ENCODE assay signal across 13 cellular contexts in the genomic region with DNA sequence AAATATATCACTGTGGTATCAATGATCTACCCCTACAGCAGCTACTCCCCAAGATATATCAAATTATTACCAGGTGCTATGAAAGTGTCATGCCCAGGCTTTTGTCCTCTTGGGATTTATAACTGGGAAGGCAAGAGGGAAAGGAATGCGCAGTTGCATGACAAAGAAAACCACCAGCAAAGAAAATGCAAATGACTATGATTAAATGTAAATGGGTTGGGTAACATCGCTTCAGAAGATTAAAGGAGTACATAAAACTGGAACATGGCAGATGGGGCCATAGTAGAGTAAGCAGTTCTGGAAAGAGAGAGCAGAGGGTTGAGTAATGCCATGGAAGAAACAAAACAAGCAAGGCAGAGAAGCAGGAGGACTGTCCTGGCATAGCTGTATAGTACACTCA.
A peak's percentile ranks its signal among the peaks of the same experiment; 100 is the strongest.
DNase-seq lines count a peak whose midpoint lies in the region; ATAC-seq and TF ChIP-seq lines count a peak whose summit lies in the region.
"Had no signal": no experiment of that assay in that cellular context is flagged by ENCODE, and none has a peak within 500 bp of the region (broad histone marks: within the 10 kb centered on the region; RNA-seq: fewer than 3 reads in every experiment).

No MANE protein-coding gene starts in this region.

- H3K4me3 ChIP-seq in HAP-1 (no peak overlapping the region), right lobe of liver (no peak overlapping the region)

- TF ChIP-seq POLR2A in right lobe of liver (IDR thresholded peaks at IDR 0.05) = no peak

- DNase-seq in ELF-1 (ENCODE audit: low read depth, low spot score) = peak; percentile 4
- DNase-seq in HAP-1 (ENCODE audit: low spot score in 2 of 2) = peak; percentile 37 to 79
- peak; percentile 13 for DNase-seq in SW480 (ENCODE audit: low spot score)
- DNase-seq in iPS-NIHi11 (ENCODE audit: low spot score) = peak; percentile 13
- no peak for DNase-seq in GM20000 (ENCODE audit: low spot score)
- DNase-seq in activated gamma-delta T cell (lab: John Stamatoyannopoulos, UW) = no peak
- DNase-seq in right lobe of liver = no peak
- DNase-seq: C1 segment of cervical spinal cord; CD4-positive, alpha-beta T cell; DMS53; IMR-90; KBM-7 had no signal

- TF ChIP-seq CTCF in GM20000 (IDR thresholded peaks at IDR 0.05; ENCODE audit: extremely low read depth, missing control alignments) = no peak
- TF ChIP-seq CTCF in right lobe of liver (IDR thresholded peaks at IDR 0.05) = no peak

- H3K27me3 ChIP-seq in HAP-1 (ENCODE audit: low read depth) (no peaks in the 10 kb centered on the region), right lobe of liver (no peaks in the 10 kb centered on the region)

- H3K9me3 ChIP-seq in HAP-1 (no peaks in the 10 kb centered on the region), right lobe of liver (no peaks in the 10 kb centered on the region)

- H3K4me1 ChIP-seq in HAP-1 = peaks cover 4% of the 10 kb centered on the region
- H3K4me1 ChIP-seq in right lobe of liver = no peaks in the 10 kb centered on the region

- ATAC-seq in right lobe of liver = no peak
- ATAC-seq: HCT116 had no signal

- in situ Hi-C loops in HAP-1 (cut with MboI; ENCODE audit: low sequenced_read_pairs) = no loop called here

- no peak overlapping the region for H3K27ac ChIP-seq in right lobe of liver

- H3K36me3 ChIP-seq in HAP-1 (replicated peaks) (no peaks in the 10 kb centered on the region), right lobe of liver (no peaks in the 10 kb centered on the region)

- intact Hi-C loops in right lobe of liver (cut with DNase I) = no loop called here

- 80% methylated on average over 2 of the region's 2 CpGs for WGBS in right lobe of liver (ENCODE audit: insufficient coverage, low coverage, low lambda C conversion rate, missing lambda C conversion rate)

Comparison
In these comparisons a context has a peak if more than half of its experiments do, and no peak if none do; other contexts are left out.
1. DNase-seq: peak in ELF-1 (single experiment), HAP-1 (2 of 2), SW480 (single experiment) and iPS-NIHi11 (single experiment); none in GM20000 (single experiment), activated gamma-delta T cell (single experiment) and right lobe of liver (0 of 3).